ENCODE assay signal across 1 cellular context in genomic region chr5:35269006-35269405, GRCh38.
TF ChIP-seq lines count a peak whose summit lies in the region.

No MANE protein-coding gene starts in this region.

TF ChIP-seq in GM23338, 12 proteins besides CTCF, POLR2A, EP300 and RAD21:
- TF ChIP-seq NANOG (IDR thresholded peaks at IDR 0.05; ENCODE audit: borderline replicate concordance) = no peak
- no peak for TF ChIP-seq ETS1 (IDR thresholded peaks at IDR 0.05)
- no peak for TF ChIP-seq EZH2phosphoT487 (IDR thresholded peaks at IDR 0.05; ENCODE audit: unreplicated experiment)
- TF ChIP-seq EZH2 (IDR thresholded peaks at IDR 0.05; ENCODE audit: low read depth, unreplicated experiment) = no peak
- TF ChIP-seq POLR2AphosphoS5 (IDR thresholded peaks at IDR 0.05; ENCODE audit: low read depth) = no peak
- no peak for TF ChIP-seq CREB1 (CRISPR knock-in tag; IDR thresholded peaks at IDR 0.05; ENCODE audit: low read depth)
- TF ChIP-seq STAT1 (IDR thresholded peaks at IDR 0.05; ENCODE audit: unreplicated experiment) = no peak
- TF ChIP-seq REST (IDR thresholded peaks at IDR 0.05; ENCODE audit: unreplicated experiment) = no peak
- TF ChIP-seq JUNB (IDR thresholded peaks at IDR 0.05; ENCODE audit: unreplicated experiment) = no peak
- no peak for TF ChIP-seq ZNF331 (CRISPR knock-in tag; IDR thresholded peaks at IDR 0.05; ENCODE audit: low read depth)
- no peak for TF ChIP-seq ZNF462 (CRISPR knock-in tag; IDR thresholded peaks at IDR 0.05)
- TF ChIP-seq ZNF114 (CRISPR knock-in tag; IDR thresholded peaks at IDR 0.05) = no peak
TF ChIP-seq in GM23338: peak in this region for 0.
